ENCODE assay signal across 12 cellular contexts in genomic region chr9:92481029-92481633, GRCh38. TPM values are rescaled to one million over a fixed set of nuclear protein-coding genes. Genes with fewer than 3 reads are reported as not detected.
DNase-seq lines count a peak whose midpoint lies in the region; ATAC-seq and TF ChIP-seq lines count a peak whose summit lies in the region.
"Had no signal": no experiment of that assay in that cellular context is flagged by ENCODE, and none has a peak within 500 bp of the region (broad histone marks: within the 10 kb centered on the region; RNA-seq: fewer than 3 reads in every experiment).

No MANE protein-coding gene starts in this region.

- H3K36me3 ChIP-seq in tibial artery, result no peaks in the 10 kb centered on the region

- POLR2A ChIA-PET in activated CD4-positive, alpha-beta memory T cell treated with anti-CD3 and anti-CD28 coated beads, Interleukin-2, amount 10 ng/mL, durations not matched to agents 7 days and 5 days (lab: Charles Lee), result interaction anchor here (0.7 kb wide), 1 partner anchor 189 kb away, joined by 3 read pairs; no protein-coding TSS in a partner anchor
- POLR2A ChIA-PET in activated CD4-positive, alpha-beta memory T cell treated with anti-CD3 and anti-CD28 coated beads for 36 hours (lab: Charles Lee), result no interaction called here

- intact Hi-C loops in activated CD4-positive, alpha-beta memory T cell treated with anti-CD3 and anti-CD28 coated beads for 36 hours (cut with micrococcal nuclease), result no loop called here
- intact Hi-C loops in tibial artery (cut with DNase I; ENCODE audit: low total_unique reads), result no loop called here

- CTCF ChIA-PET in activated CD4-positive, alpha-beta memory T cell treated with anti-CD3 and anti-CD28 coated beads, Interleukin-2, amount 10 ng/mL, durations not matched to agents 7 days and 5 days (lab: Charles Lee), result interaction anchor here (0.7 kb wide), 1 partner anchor 981 kb away, joined by 3 read pairs; no protein-coding TSS in a partner anchor
- CTCF ChIA-PET in activated CD4-positive, alpha-beta memory T cell treated with anti-CD3 and anti-CD28 coated beads for 36 hours (lab: Charles Lee), result no interaction called here

- peak overlapping the region; percentile 48 for H3K27ac Mint-ChIP-seq in activated CD4-positive, alpha-beta memory T cell treated with anti-CD3 and anti-CD28 coated beads, Interleukin-2, amount 10 ng/mL, durations not matched to agents 7 days and 5 days
- no peak overlapping the region for H3K27ac Mint-ChIP-seq in activated CD4-positive, alpha-beta memory T cell treated with anti-CD3 and anti-CD28 coated beads for 36 hours
- peak overlapping the region; percentile 56 for H3K27ac Mint-ChIP-seq in T-helper 2 cell treated with Interferon-gamma antibody and Interleukin-4, amounts not matched to agents 5 μg/mL and 100 μg/mL, for 36 hours

- H3K9me3 ChIP-seq in tibial artery, result no peaks in the 10 kb centered on the region

- no peaks in the 10 kb centered on the region for H3K36me3 Mint-ChIP-seq in activated CD4-positive, alpha-beta memory T cell treated with anti-CD3 and anti-CD28 coated beads, Interleukin-2, amount 10 ng/mL, durations not matched to agents 7 days and 5 days (ENCODE audit: low read depth)
- H3K36me3 Mint-ChIP-seq in activated CD4-positive, alpha-beta memory T cell treated with anti-CD3 and anti-CD28 coated beads for 36 hours, result no peaks in the 10 kb centered on the region
- H3K36me3 Mint-ChIP-seq in T-helper 2 cell treated with Interferon-gamma antibody and Interleukin-4, amounts not matched to agents 5 μg/mL and 100 μg/mL, for 36 hours (ENCODE audit: low read depth), result no peaks in the 10 kb centered on the region

- no peaks in the 10 kb centered on the region for H3K9me3 Mint-ChIP-seq in activated CD4-positive, alpha-beta memory T cell treated with anti-CD3 and anti-CD28 coated beads, Interleukin-2, amount 10 ng/mL, durations not matched to agents 7 days and 5 days
- no peaks in the 10 kb centered on the region for H3K9me3 Mint-ChIP-seq in activated CD4-positive, alpha-beta memory T cell treated with anti-CD3 and anti-CD28 coated beads for 36 hours
- H3K9me3 Mint-ChIP-seq in T-helper 2 cell treated with Interferon-gamma antibody and Interleukin-4, amounts not matched to agents 5 μg/mL and 100 μg/mL, for 36 hours, result no peaks in the 10 kb centered on the region

- DNase-seq in activated CD4-positive, alpha-beta memory T cell treated with anti-CD3 and anti-CD28 coated beads, Interleukin-2, amount 10 ng/mL, durations not matched to agents 7 days and 5 days, result no peak
- no peak for DNase-seq in activated CD4-positive, alpha-beta memory T cell treated with anti-CD3 and anti-CD28 coated beads for 36 hours
- DNase-seq in T-helper 2 cell treated with Interferon-gamma antibody and Interleukin-4, amounts not matched to agents 5 μg/mL and 100 μg/mL, for 36 hours (ENCODE audit: low spot score), result no peak
- DNase-seq in inferior parietal cortex (ENCODE audit: extremely low spot score) (peak; percentile 34), tibial artery (no peak), NCI-H187 treated with DMSO at 0.1 percent for 48 hours (lab: John Stamatoyannopoulos, UW) (no peak)
- DNase-seq: ACHN; activated CD4-positive, CD25-positive, alpha-beta regulatory T cell treated with anti-CD3 and anti-CD28 coated beads, Interleukin-2, amount 50 U/mL, for 72 hours; NCI-H446 treated with DMSO at 0.1 percent for 48 hours had no signal

- no peaks in the 10 kb centered on the region for H3K27me3 ChIP-seq in tibial artery

- peaks cover 0 to 83% (median 35%) of the 10 kb centered on the region in 4 donors for H3K4me1 ChIP-seq in tibial artery

- H3K27ac ChIP-seq in tibial artery, result peak overlapping the region; percentile 81 to 85

- peak overlapping the region; percentile 15 to 33 for H3K4me3 ChIP-seq in tibial artery

- no peaks in the 10 kb centered on the region for H3K27me3 Mint-ChIP-seq in activated CD4-positive, alpha-beta memory T cell treated with anti-CD3 and anti-CD28 coated beads, Interleukin-2, amount 10 ng/mL, durations not matched to agents 7 days and 5 days
- no peaks in the 10 kb centered on the region for H3K27me3 Mint-ChIP-seq in activated CD4-positive, alpha-beta memory T cell treated with anti-CD3 and anti-CD28 coated beads for 36 hours
- no peaks in the 10 kb centered on the region for H3K27me3 Mint-ChIP-seq in T-helper 2 cell treated with Interferon-gamma antibody and Interleukin-4, amounts not matched to agents 5 μg/mL and 100 μg/mL, for 36 hours (ENCODE audit: low read depth)

- no peak for ATAC-seq in HG02973 (IDR thresholded peaks at IDR 0.05; ENCODE audit: unreplicated experiment)
- ATAC-seq in GM19455 (IDR thresholded peaks at IDR 0.05; ENCODE audit: unreplicated experiment), result no peak
- ATAC-seq: left lobe of liver had no signal

- no peak overlapping the region for H3K4me3 Mint-ChIP-seq in activated CD4-positive, alpha-beta memory T cell treated with anti-CD3 and anti-CD28 coated beads, Interleukin-2, amount 10 ng/mL, durations not matched to agents 7 days and 5 days
- no peak overlapping the region for H3K4me3 Mint-ChIP-seq in activated CD4-positive, alpha-beta memory T cell treated with anti-CD3 and anti-CD28 coated beads for 36 hours
- peak overlapping the region; percentile 52 for H3K4me3 Mint-ChIP-seq in T-helper 2 cell treated with Interferon-gamma antibody and Interleukin-4, amounts not matched to agents 5 μg/mL and 100 μg/mL, for 36 hours

- H3K4me1 Mint-ChIP-seq in activated CD4-positive, alpha-beta memory T cell treated with anti-CD3 and anti-CD28 coated beads, Interleukin-2, amount 10 ng/mL, durations not matched to agents 7 days and 5 days, result peaks cover 8% of the 10 kb centered on the region
- peaks cover 5% of the 10 kb centered on the region for H3K4me1 Mint-ChIP-seq in activated CD4-positive, alpha-beta memory T cell treated with anti-CD3 and anti-CD28 coated beads for 36 hours (ENCODE audit: low read depth)
- H3K4me1 Mint-ChIP-seq in T-helper 2 cell treated with Interferon-gamma antibody and Interleukin-4, amounts not matched to agents 5 μg/mL and 100 μg/mL, for 36 hours (ENCODE audit: low read depth), result peaks cover 7% of the 10 kb centered on the region

- TF ChIP-seq CTCF in tibial artery (IDR thresholded peaks at IDR 0.05), result no peak

RNA-seq across cellular contexts. Expression of gene ASPN, which starts 1.2 kb away (rescaled TPM):
- total RNA-seq in activated CD4-positive, alpha-beta memory T cell treated with anti-CD3 and anti-CD28 coated beads, Interleukin-2, amount 10 ng/mL, durations not matched to agents 7 days and 5 days, result not detected
- not detected for total RNA-seq in activated CD4-positive, alpha-beta memory T cell treated with anti-CD3 and anti-CD28 coated beads for 36 hours

RNA-seq across cellular contexts. Expression of gene ECM2, which starts 54.7 kb away (rescaled TPM):
- not detected for total RNA-seq in activated CD4-positive, alpha-beta memory T cell treated with anti-CD3 and anti-CD28 coated beads, Interleukin-2, amount 10 ng/mL, durations not matched to agents 7 days and 5 days
- not detected for total RNA-seq in activated CD4-positive, alpha-beta memory T cell treated with anti-CD3 and anti-CD28 coated beads for 36 hours

RNA-seq across cellular contexts. Expression of gene OMD, which starts 56.9 kb away (rescaled TPM):
- not detected for total RNA-seq in activated CD4-positive, alpha-beta memory T cell treated with anti-CD3 and anti-CD28 coated beads, Interleukin-2, amount 10 ng/mL, durations not matched to agents 7 days and 5 days
- not detected for total RNA-seq in activated CD4-positive, alpha-beta memory T cell treated with anti-CD3 and anti-CD28 coated beads for 36 hours
